ENCODE assay signal across 1 cellular context in genomic region chr12:6592087-6592486, GRCh38.
TF ChIP-seq lines count a peak whose summit lies in the region.

No MANE protein-coding gene starts in this region.

TF ChIP-seq in HepG2, 621 proteins besides CTCF, POLR2A, EP300 and RAD21:
- TF ChIP-seq KMT2A (CRISPR knock-in tag; IDR thresholded peaks at IDR 0.05) = no peak
- TF ChIP-seq NKX3-1 (CRISPR knock-in tag; IDR thresholded peaks at IDR 0.05) = no peak
- TF ChIP-seq DMTF1 (CRISPR knock-in tag; IDR thresholded peaks at IDR 0.05) = no peak
- TF ChIP-seq ZNF740 (CRISPR knock-in tag; IDR thresholded peaks at IDR 0.05) = no peak
- no peak for TF ChIP-seq ZNF75D (CRISPR knock-in tag; IDR thresholded peaks at IDR 0.05; ENCODE audit: borderline replicate concordance)
- no peak for TF ChIP-seq FOXO1 (CRISPR knock-in tag; IDR thresholded peaks at IDR 0.05)
- no peak for TF ChIP-seq MZF1 (CRISPR knock-in tag; IDR thresholded peaks at IDR 0.05; ENCODE audit: borderline replicate concordance)
TF ChIP-seq in HepG2: peak in this region for 0.
